9 cellular contexts compared by ENCODE assay signal in the genomic region with DNA sequence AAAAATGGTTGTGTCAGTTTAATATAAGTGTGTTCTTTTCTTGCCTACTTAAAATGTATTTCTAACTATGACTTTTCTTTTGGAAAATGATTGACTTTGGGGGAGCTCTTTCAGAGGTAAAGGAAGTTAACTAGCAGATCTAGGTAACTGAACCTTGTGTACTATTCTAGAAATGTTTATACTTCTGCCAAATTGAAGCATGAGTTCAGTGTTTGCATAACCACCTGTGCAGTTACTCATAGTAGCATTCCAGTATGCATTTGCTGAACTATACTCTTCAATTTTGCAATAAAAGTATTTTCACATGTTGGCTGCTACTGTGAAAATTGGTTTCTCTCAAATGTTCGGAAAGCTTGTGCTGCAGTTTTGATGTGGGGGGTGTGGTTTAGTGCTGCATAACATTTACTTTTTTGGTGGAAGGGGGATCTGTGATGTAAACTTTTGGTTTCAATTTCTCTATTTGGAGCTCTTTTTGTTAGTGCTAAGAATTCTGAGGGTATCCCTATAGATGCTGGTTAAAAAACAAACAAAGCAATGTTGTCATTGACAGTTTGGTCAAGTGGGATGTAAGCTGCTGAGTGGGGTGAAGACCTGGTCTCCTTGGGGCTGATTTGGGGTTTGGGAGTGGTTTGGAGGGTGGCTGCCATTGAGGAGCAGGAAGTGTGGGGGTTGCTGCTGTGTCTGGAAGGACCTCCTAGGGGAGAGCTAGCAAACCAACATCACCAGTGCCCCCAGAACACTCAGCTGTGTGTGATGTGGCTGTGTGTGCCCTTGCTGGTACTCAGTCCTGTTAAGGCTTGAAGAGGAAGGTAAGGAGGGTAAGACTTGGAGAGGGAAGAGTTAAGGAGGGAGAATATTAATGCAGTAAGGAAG.
DNase-seq lines count a peak whose midpoint lies in the region; ATAC-seq and TF ChIP-seq lines count a peak whose summit lies in the region.
"Had no signal": no experiment of that assay in that cellular context is flagged by ENCODE, and none has a peak within 500 bp of the region (broad histone marks: within the 10 kb centered on the region; RNA-seq: fewer than 3 reads in every experiment).

No MANE protein-coding gene starts in this region.

- peak overlapping the region; percentile 66 for H3K4me3 Mint-ChIP-seq in activated naive CD4-positive, alpha-beta T cell treated with anti-CD3 and anti-CD28 coated beads for 36 hours
- H3K4me3 Mint-ChIP-seq in progenitor cell of endocrine pancreas (ENCODE audit: low read depth), result no peak overlapping the region

- H3K36me3 Mint-ChIP-seq in activated naive CD4-positive, alpha-beta T cell treated with anti-CD3 and anti-CD28 coated beads for 36 hours (ENCODE audit: low read depth), result no peaks in the 10 kb centered on the region
- peaks cover 5% of the 10 kb centered on the region for H3K36me3 Mint-ChIP-seq in progenitor cell of endocrine pancreas (ENCODE audit: insufficient read depth)

- H3K9me3 Mint-ChIP-seq in activated naive CD4-positive, alpha-beta T cell treated with anti-CD3 and anti-CD28 coated beads for 36 hours, result no peaks in the 10 kb centered on the region
- H3K9me3 Mint-ChIP-seq in progenitor cell of endocrine pancreas (ENCODE audit: low read depth), result peaks cover 11% of the 10 kb centered on the region

- CTCF ChIA-PET in activated naive CD4-positive, alpha-beta T cell treated with anti-CD3 and anti-CD28 coated beads for 36 hours (lab: Charles Lee), result interaction anchor here (0.9 to 4.1 kb wide), 9 partner anchors 10 to 124 kb away, joined by 3 to 13 read pairs (median 4); no protein-coding TSS in a partner anchor

- in situ Hi-C loops in ACHN (cut with HindIII; ENCODE audit: low pct_ligation_motif_present, low pct_unique_long_range_greater_than_20kb, low sequenced_read_pairs), result no loop called here

- peak overlapping the region; percentile 75 for H3K27ac Mint-ChIP-seq in activated naive CD4-positive, alpha-beta T cell treated with anti-CD3 and anti-CD28 coated beads for 36 hours
- H3K27ac Mint-ChIP-seq in progenitor cell of endocrine pancreas, result peak overlapping the region; percentile 21

- TF ChIP-seq CTCF in progenitor cell of endocrine pancreas (IDR thresholded peaks at IDR 0.05; ENCODE audit: unreplicated experiment), result no peak

- peaks cover 64% of the 10 kb centered on the region for H3K4me1 Mint-ChIP-seq in activated naive CD4-positive, alpha-beta T cell treated with anti-CD3 and anti-CD28 coated beads for 36 hours (ENCODE audit: low read depth)
- peaks cover 53% of the 10 kb centered on the region for H3K4me1 Mint-ChIP-seq in progenitor cell of endocrine pancreas (ENCODE audit: low read depth)

- ATAC-seq in GM18907 (IDR thresholded peaks at IDR 0.05; ENCODE audit: unreplicated experiment) (peak; percentile 53), HG03280 (IDR thresholded peaks at IDR 0.05; ENCODE audit: unreplicated experiment) (peak; percentile 45), Right ventricle myocardium superior (ENCODE audit: poor library complexity) (no peak)

- peak; percentile 65 for DNase-seq in activated naive CD4-positive, alpha-beta T cell treated with anti-CD3 and anti-CD28 coated beads for 36 hours
- DNase-seq in progenitor cell of endocrine pancreas (ENCODE audit: low spot score, unreplicated experiment) (no peak), ACHN (no peak), Right ventricle myocardium superior (no peak), NCI-H1694 treated with DMSO at 0.1 percent for 48 hours (lab: John Stamatoyannopoulos, UW) (no peak), HPDE6-E6E7 (ENCODE audit: extremely low spot score) (no peak)
- DNase-seq: T1000 had no signal

- intact Hi-C loops in activated naive CD4-positive, alpha-beta T cell treated with anti-CD3 and anti-CD28 coated beads for 36 hours (cut with micrococcal nuclease), result no loop called here
- intact Hi-C loops in Right ventricle myocardium superior (cut with DNase I), result no loop called here

- H3K27me3 Mint-ChIP-seq in activated naive CD4-positive, alpha-beta T cell treated with anti-CD3 and anti-CD28 coated beads for 36 hours (ENCODE audit: low read depth), result no peaks in the 10 kb centered on the region
- no peaks in the 10 kb centered on the region for H3K27me3 Mint-ChIP-seq in progenitor cell of endocrine pancreas
